Comparison of ENCODE assay signal across 32 cellular contexts in genomic region chr19:7106711-7107657, GRCh38. TPM values are rescaled to one million over a fixed set of nuclear protein-coding genes. Genes with fewer than 3 reads are reported as not detected.
"Had no signal": no experiment of that assay in that cellular context is flagged by ENCODE, and none has a peak within 500 bp of the region (broad histone marks: within the 10 kb centered on the region; RNA-seq: fewer than 3 reads in every experiment).

No MANE protein-coding gene starts in this region.

- H3K4me1 ChIP-seq: psoas muscle, testis, tibial nerve, upper lobe of right lung had no signal

- H3K9me3 ChIP-seq: neutrophil, psoas muscle, spleen, testis, tibial nerve, upper lobe of right lung had no signal

- H3K27ac ChIP-seq: coronary artery, neutrophil, psoas muscle, spleen, testis, tibial nerve, upper lobe of right lung had no signal

- H3K4me1 Mint-ChIP-seq: endodermal cell; nephron progenitor cell; stimulated activated naive B cell treated with anti-CD40 and anti-IgM and Interleukin-4, amounts not matched to agents 10 μg/mL and 1 μg/mL and 100 μg/mL, for 72 hours; stimulated activated naive CD8-positive, alpha-beta T cell treated with anti-CD3 and anti-CD28 coated beads, Interleukin-15, amount 100 ng/mL, for 72 hours had no signal

- H3K36me3 Mint-ChIP-seq: naive thymus-derived CD4-positive, alpha-beta T cell; stimulated activated naive B cell treated with anti-CD40 and anti-IgM and Interleukin-4, amounts not matched to agents 10 μg/mL and 1 μg/mL and 100 μg/mL, for 72 hours had no signal

- H3K36me3 ChIP-seq: neutrophil, spleen, tibial nerve, upper lobe of right lung had no signal

- H3K4me3 Mint-ChIP-seq: endodermal cell; naive thymus-derived CD4-positive, alpha-beta T cell; nephron progenitor cell; stimulated activated naive B cell treated with anti-CD40 and anti-IgM and Interleukin-4, amounts not matched to agents 10 μg/mL and 1 μg/mL and 100 μg/mL, for 72 hours; stimulated activated naive CD8-positive, alpha-beta T cell treated with anti-CD3 and anti-CD28 coated beads, Interleukin-15, amount 100 ng/mL, for 72 hours had no signal

- H3K27me3 ChIP-seq: neutrophil, spleen, testis, tibial nerve, upper lobe of right lung had no signal

- H3K27ac Mint-ChIP-seq: endodermal cell; naive thymus-derived CD4-positive, alpha-beta T cell; nephron progenitor cell; stimulated activated naive B cell treated with anti-CD40 and anti-IgM and Interleukin-4, amounts not matched to agents 10 μg/mL and 1 μg/mL and 100 μg/mL, for 72 hours; stimulated activated naive CD8-positive, alpha-beta T cell treated with anti-CD3 and anti-CD28 coated beads, Interleukin-15, amount 100 ng/mL, for 72 hours had no signal

- H3K9me3 Mint-ChIP-seq: nephron progenitor cell; stimulated activated naive B cell treated with anti-CD40 and anti-IgM and Interleukin-4, amounts not matched to agents 10 μg/mL and 1 μg/mL and 100 μg/mL, for 72 hours; stimulated activated naive CD8-positive, alpha-beta T cell treated with anti-CD3 and anti-CD28 coated beads, Interleukin-15, amount 100 ng/mL, for 72 hours had no signal

- ATAC-seq: left colon; naive thymus-derived CD4-positive, alpha-beta T cell; psoas muscle; sciatic nerve; stimulated activated naive B cell treated with anti-CD40 and anti-IgM and Interleukin-4, amounts not matched to agents 10 μg/mL and 1 μg/mL and 100 μg/mL, for 72 hours; stimulated activated naive CD8-positive, alpha-beta T cell treated with anti-CD3 and anti-CD28 coated beads, Interleukin-15, amount 100 ng/mL, for 72 hours; upper lobe of right lung had no signal

- H3K4me3 ChIP-seq: coronary artery, psoas muscle, spleen, testis, tibial nerve, upper lobe of right lung had no signal

- H3K27me3 Mint-ChIP-seq: naive thymus-derived CD4-positive, alpha-beta T cell; stimulated activated naive B cell treated with anti-CD40 and anti-IgM and Interleukin-4, amounts not matched to agents 10 μg/mL and 1 μg/mL and 100 μg/mL, for 72 hours; stimulated activated naive CD8-positive, alpha-beta T cell treated with anti-CD3 and anti-CD28 coated beads, Interleukin-15, amount 100 ng/mL, for 72 hours had no signal

- DNase-seq: effector CD4-positive, alpha-beta T cell; endodermal cell; foreskin melanocyte; head of caudate nucleus; hippocampal formation; left colon; naive thymus-derived CD4-positive, alpha-beta T cell; nephron progenitor cell; psoas muscle; retina; spleen; stimulated activated CD4-positive, alpha-beta T cell treated with anti-CD3 and anti-CD28 coated beads, Interleukin-15, amount 100 ng/mL, for 24 hours; stimulated activated CD4-positive, alpha-beta T cell treated with anti-CD3 and anti-CD28 coated beads, Interleukin-1b, Interleukin-23, amount 100 ng/mL, for 48 hours; stimulated activated CD4-positive, alpha-beta T cell treated with anti-CD3 and anti-CD28 coated beads, Interleukin-4, amount 100 ng/mL, for 4 hours; stimulated activated naive B cell treated with anti-CD40 and anti-IgM and Interleukin-4, amounts not matched to agents 10 μg/mL and 1 μg/mL and 100 μg/mL, for 72 hours; stimulated activated naive CD8-positive, alpha-beta T cell treated with anti-CD3 and anti-CD28 coated beads, Interleukin-15, amount 100 ng/mL, for 72 hours; testis; upper lobe of right lung had no signal

RNA-seq across cellular contexts. Expression of gene MBD3L3, which starts 48.5 kb away (rescaled TPM):
- total RNA-seq: dermis microvascular lymphatic vessel endothelial cell; endodermal cell; kidney epithelial cell; left colon; liver; lung microvascular endothelial cell; mesenteric fat pad; mononuclear cell; naive thymus-derived CD4-positive, alpha-beta T cell; osteoblast; psoas muscle; sciatic nerve; skeletal muscle tissue; spleen; subcutaneous adipose tissue; tibial nerve; upper lobe of right lung had no signal
- polyA plus RNA-seq: esophagus; liver; naive thymus-derived CD4-positive, alpha-beta T cell; psoas muscle; spleen had no signal

RNA-seq across cellular contexts. Expression of gene MBD3L2, which starts 57.9 kb away (rescaled TPM):
- total RNA-seq: dermis microvascular lymphatic vessel endothelial cell; endodermal cell; kidney epithelial cell; left colon; liver; lung microvascular endothelial cell; mesenteric fat pad; mononuclear cell; naive thymus-derived CD4-positive, alpha-beta T cell; osteoblast; psoas muscle; sciatic nerve; skeletal muscle tissue; spleen; subcutaneous adipose tissue; testis; tibial nerve; upper lobe of right lung had no signal
- polyA plus RNA-seq: esophagus; liver; naive thymus-derived CD4-positive, alpha-beta T cell; psoas muscle; spleen had no signal
